20 cellular contexts compared by ENCODE assay signal in genomic region chr14:35146711-35147149, GRCh38. TPM values are rescaled to one million over a fixed set of nuclear protein-coding genes. Genes with fewer than 3 reads are reported as not detected.
DNase-seq lines count a peak whose midpoint lies in the region; ATAC-seq and TF ChIP-seq lines count a peak whose summit lies in the region.
"Had no signal": no experiment of that assay in that cellular context is flagged by ENCODE, and none has a peak within 500 bp of the region (broad histone marks: within the 10 kb centered on the region; RNA-seq: fewer than 3 reads in every experiment).

No MANE protein-coding gene starts in this region.

- no peak overlapping the region for H3K4me2 ChIP-seq in hepatocyte
- H3K4me2 ChIP-seq: BLaER1, GM23338 had no signal

- POLR2A ChIA-PET in WTC11 (lab: Charles Lee): no interaction called here

- no peak overlapping the region for H3K4me3 Mint-ChIP-seq in WTC11
- H3K4me3 Mint-ChIP-seq: B cell; CD4-positive, CD25-positive, alpha-beta regulatory T cell; CD8-positive, alpha-beta T cell; GM23338; H9 had no signal

- no peak overlapping the region for H2AFZ ChIP-seq in hepatocyte
- H2AFZ ChIP-seq: GM23338 had no signal

- H3K27me3 ChIP-seq in hepatocyte: no peaks in the 10 kb centered on the region
- H3K27me3 ChIP-seq: BLaER1 had no signal

- H3K4me1 Mint-ChIP-seq in WTC11: no peaks in the 10 kb centered on the region
- H3K4me1 Mint-ChIP-seq: B cell, GM23338, H9 had no signal

- TF ChIP-seq CTCF in WTC11 (IDR thresholded peaks at IDR 0.05): no peak
- no peak for TF ChIP-seq CTCF in hepatocyte (IDR thresholded peaks at IDR 0.05; ENCODE audit: poor library complexity)

- no peak overlapping the region for H3K27ac Mint-ChIP-seq in WTC11
- H3K27ac Mint-ChIP-seq: B cell; CD8-positive, alpha-beta T cell; GM23338; H9 had no signal

- no peak overlapping the region for H3K4me3 ChIP-seq in hepatocyte
- H3K4me3 ChIP-seq: BLaER1, GM12878, GM23338 had no signal

- H3K27ac ChIP-seq in hepatocyte: no peak overlapping the region
- H3K27ac ChIP-seq: 22Rv1, BLaER1, C4-2B had no signal

- CTCF ChIA-PET in WTC11 (lab: Charles Lee): interaction anchor here (0.6 kb wide), 1 partner anchor 68 kb away, joined by 3 read pairs; no protein-coding TSS in a partner anchor

- no peaks in the 10 kb centered on the region for H3K4me1 ChIP-seq in hepatocyte (ENCODE audit: insufficient read depth)
- H3K4me1 ChIP-seq: BLaER1, Caco-2 had no signal

- peaks cover 3% of the 10 kb centered on the region for H3K79me2 ChIP-seq in hepatocyte

- no peaks in the 10 kb centered on the region for H3K9me2 ChIP-seq in hepatocyte (replicated peaks; ENCODE audit: insufficient read depth)

- no peaks in the 10 kb centered on the region for H3K36me3 ChIP-seq in hepatocyte (replicated peaks; ENCODE audit: insufficient read depth, low read depth)

- WGBS in hepatocyte (ENCODE audit: low lambda C conversion rate, missing lambda C conversion rate): 86% methylated on average over 5 of the region's 5 CpGs

- H3K9me3 Mint-ChIP-seq in WTC11: peaks cover 9% of the 10 kb centered on the region
- H3K9me3 Mint-ChIP-seq: CD4-positive, CD25-positive, alpha-beta regulatory T cell; CD8-positive, alpha-beta T cell; H9 had no signal

- ATAC-seq in WTC11: no peak
- no peak for ATAC-seq in HG03135 (IDR thresholded peaks at IDR 0.05; ENCODE audit: unreplicated experiment)
- ATAC-seq: CD8-positive, alpha-beta T cell; GM12878; GM23338; HCT116 had no signal

- DNase-seq in ELR (ENCODE audit: low read depth): peak; percentile 13
- DNase-seq in WTC11 (ENCODE audit: low spot score): no peak
- DNase-seq in hepatocyte (ENCODE audit: low spot score): peak; percentile 0
- DNase-seq in ecto neural progenitor cell (ENCODE audit: low spot score): no peak
- DNase-seq in superior temporal gyrus (ENCODE audit: extremely low spot score): no peak
- DNase-seq: Caco-2; CD4-positive, CD25-positive, alpha-beta regulatory T cell; CD8-positive, alpha-beta T cell; DMS153; DND-41; GDM1; H9 had no signal

- peaks cover 24% of the 10 kb centered on the region for H3K36me3 Mint-ChIP-seq in WTC11

- H4K20me1 ChIP-seq in hepatocyte (ENCODE audit: insufficient read depth, poor library complexity, severe bottlenecking): no peaks in the 10 kb centered on the region
- H4K20me1 ChIP-seq: BLaER1 had no signal

- no peaks in the 10 kb centered on the region for H3K9me3 ChIP-seq in hepatocyte (ENCODE audit: low read depth)
- H3K9me3 ChIP-seq: BLaER1, Caco-2 had no signal

- H3K27me3 Mint-ChIP-seq in WTC11 (ENCODE audit: low read depth): no peaks in the 10 kb centered on the region
- H3K27me3 Mint-ChIP-seq: B cell; CD4-positive, CD25-positive, alpha-beta regulatory T cell had no signal

TF ChIP-seq in WTC11, 78 proteins besides CTCF, POLR2A, EP300 and RAD21:
- TF ChIP-seq GRHL2 (CRISPR knock-in tag; IDR thresholded peaks at IDR 0.05; ENCODE audit: insufficient replicate concordance, severe bottlenecking) (no peak), GABPB1 (CRISPR knock-in tag; IDR thresholded peaks at IDR 0.05) (0 out of 2 replicates have a peak, but pooled peaks have one; percentile 20), JAZF1 (CRISPR knock-in tag; IDR thresholded peaks at IDR 0.05) (no peak), GTF2I (CRISPR knock-in tag; conservative IDR thresholded peaks at IDR 0.05) (no peak)

RNA-seq across cellular contexts. Expression of gene PRORP, which starts 24.4 kb away (rescaled TPM):
- total RNA-seq in WTC11 (2021) (33.6 to 44.1 TPM (median 36.7 TPM) in 3 replicates), hepatocyte (39.9 and 48.2 TPM in 2 replicates)
- 19.8 and 25.8 TPM in 2 replicates for polyA plus RNA-seq in hepatocyte

RNA-seq across cellular contexts. Expression of gene PPP2R3C, which starts 24.9 kb away (rescaled TPM):
- total RNA-seq in WTC11 (2021): 31.2 to 33.8 TPM (median 31.6 TPM) in 3 replicates
- 38.5 and 53.7 TPM in 2 replicates for total RNA-seq in hepatocyte
- 36.1 and 40.7 TPM in 2 replicates for polyA plus RNA-seq in hepatocyte

Comparison
In these comparisons a context has a peak if more than half of its experiments do, and no peak if none do; other contexts are left out.
1. DNase-seq: peak in ELR (single experiment) and hepatocyte (single experiment); none in WTC11 (single experiment), ecto neural progenitor cell (single experiment) and superior temporal gyrus (single experiment).